Comparison of ENCODE assay signal across 1 cellular context in genomic region chr14:93048843-93049242, GRCh38.
TF ChIP-seq lines count a peak whose summit lies in the region.

No MANE protein-coding gene starts in this region.

TF ChIP-seq in WTC11, 78 proteins besides CTCF, POLR2A, EP300 and RAD21 (continued from another document):
- TF ChIP-seq AR (CRISPR knock-in tag; IDR thresholded peaks at IDR 0.05) (no peak), ZNF219 (CRISPR knock-in tag; IDR thresholded peaks at IDR 0.05; ENCODE audit: borderline replicate concordance) (no peak), SOX15 (CRISPR knock-in tag; IDR thresholded peaks at IDR 0.05) (no peak), PREB (CRISPR knock-in tag; IDR thresholded peaks at IDR 0.05; ENCODE audit: borderline replicate concordance) (no peak), ZNF138 (CRISPR knock-in tag; conservative IDR thresholded peaks at IDR 0.05) (no peak), AFF4 (CRISPR knock-in tag; IDR thresholded peaks at IDR 0.05; ENCODE audit: borderline replicate concordance) (no peak), E2F4 (CRISPR knock-in tag; IDR thresholded peaks at IDR 0.05; ENCODE audit: borderline replicate concordance, low read depth) (no peak), PRDM15 (CRISPR knock-in tag; IDR thresholded peaks at IDR 0.05) (no peak), MYBL2 (CRISPR knock-in tag; IDR thresholded peaks at IDR 0.05) (no peak), FOXP1 (CRISPR knock-in tag; IDR thresholded peaks at IDR 0.05; ENCODE audit: borderline replicate concordance) (no peak), SP1 (CRISPR knock-in tag; conservative IDR thresholded peaks at IDR 0.05) (no peak), ZSCAN18 (CRISPR knock-in tag; IDR thresholded peaks at IDR 0.05) (no peak)
TF ChIP-seq in WTC11: peak in this region for 0.
